14 cellular contexts compared by ENCODE assay signal in genomic region chr3:142150271-142150670, GRCh38. TPM values are rescaled to one million over a fixed set of nuclear protein-coding genes. Genes with fewer than 3 reads are reported as not detected.
DNase-seq lines count a peak whose midpoint lies in the region; ATAC-seq lines count a peak whose summit lies in the region.
"Had no signal": no experiment of that assay in that cellular context is flagged by ENCODE, and none has a peak within 500 bp of the region (broad histone marks: within the 10 kb centered on the region; RNA-seq: fewer than 3 reads in every experiment).

No MANE protein-coding gene starts in this region.

- DNase-seq in stimulated activated naive CD8-positive, alpha-beta T cell treated with anti-CD3 and anti-CD28 coated beads, Interleukin-15, Interleukin-2, amounts not matched to agents 100 U/mL and 50 U/mL, for 24 hours = no peak
- no peak for DNase-seq in activated T-helper 2 cell treated with anti-CD3 and anti-CD28 coated beads, Interferon-gamma antibody, Interleukin-2, Interleukin-4, amounts not matched to agents 10 μg/mL and 5 μg/mL and 100 μg/mL, durations not matched to agents 14 hours and 24 hours and 36 hours (ENCODE audit: low spot score)
- no peak for DNase-seq in natural killer cell treated with Interleukin-12 subunit alpha and Interleukin-12 subunit beta and Interleukin-15 and Interleukin-18, amount 100 ng/mL, for 72 hours (ENCODE audit: low spot score)
- DNase-seq in HuH-7.5 (ENCODE audit: low spot score) (no peak), kidney glomerular epithelial cell (lab: John Stamatoyannopoulos, UW) (no peak), NCI-H1105 treated with DMSO at 0.1 percent for 48 hours (lab: John Stamatoyannopoulos, UW) (no peak)
- DNase-seq: activated CD4-positive, alpha-beta T cell treated with anti-CD3 and anti-CD28 coated beads for 48 hours; activated gamma-delta T cell treated with Interleukin-2 at 50 U/mL for 16 hours; BE2C; effector memory CD4-positive, alpha-beta T cell; KBM-7; NCI-H1436 had no signal

- H3K4me1 Mint-ChIP-seq in stimulated activated naive CD8-positive, alpha-beta T cell treated with anti-CD3 and anti-CD28 coated beads, Interleukin-15, Interleukin-2, amounts not matched to agents 100 ng/mL and 50 ng/mL, for 24 hours (ENCODE audit: low read depth) = peaks cover 22% of the 10 kb centered on the region
- H3K4me1 Mint-ChIP-seq in activated T-helper 2 cell treated with anti-CD3 and anti-CD28 coated beads, Interferon-gamma antibody, Interleukin-2, Interleukin-4, amounts not matched to agents 10 μg/mL and 5 μg/mL and 100 μg/mL, durations not matched to agents 14 hours and 24 hours and 36 hours (ENCODE audit: low read depth) = peaks cover 26% of the 10 kb centered on the region
- H3K4me1 Mint-ChIP-seq in natural killer cell treated with Interleukin-12 subunit alpha and Interleukin-12 subunit beta and Interleukin-15 and Interleukin-18, amount 100 ng/mL, for 72 hours (ENCODE audit: low read depth in 2 of 2) = peaks cover 19 to 25% of the 10 kb centered on the region in 2 donors

- ATAC-seq in stimulated activated naive CD8-positive, alpha-beta T cell treated with anti-CD3 and anti-CD28 coated beads, Interleukin-15, Interleukin-2, amounts not matched to agents 100 U/mL and 50 U/mL, for 24 hours = no peak
- ATAC-seq in natural killer cell treated with Interleukin-12 subunit alpha and Interleukin-12 subunit beta and Interleukin-15 and Interleukin-18, amount 100 ng/mL, for 72 hours = no peak
- no peak for ATAC-seq in HG03457 (IDR thresholded peaks at IDR 0.05; ENCODE audit: unreplicated experiment)

- H3K36me3 Mint-ChIP-seq in stimulated activated naive CD8-positive, alpha-beta T cell treated with anti-CD3 and anti-CD28 coated beads, Interleukin-15, Interleukin-2, amounts not matched to agents 100 ng/mL and 50 ng/mL, for 24 hours (ENCODE audit: low read depth) = no peaks in the 10 kb centered on the region
- H3K36me3 Mint-ChIP-seq in activated T-helper 2 cell treated with anti-CD3 and anti-CD28 coated beads, Interferon-gamma antibody, Interleukin-2, Interleukin-4, amounts not matched to agents 10 μg/mL and 5 μg/mL and 100 μg/mL, durations not matched to agents 14 hours and 24 hours and 36 hours (ENCODE audit: low read depth) = no peaks in the 10 kb centered on the region
- no peaks in the 10 kb centered on the region for H3K36me3 Mint-ChIP-seq in natural killer cell treated with Interleukin-12 subunit alpha and Interleukin-12 subunit beta and Interleukin-15 and Interleukin-18, amount 100 ng/mL, for 72 hours

- intact Hi-C loops in activated T-helper 2 cell treated with anti-CD3 and anti-CD28 coated beads, Interferon-gamma antibody, Interleukin-2, Interleukin-4, amounts not matched to agents 10 μg/mL and 5 μg/mL and 100 μg/mL, durations not matched to agents 14 hours and 24 hours and 36 hours (cut with micrococcal nuclease) = no loop called here

- H3K27ac Mint-ChIP-seq in stimulated activated naive CD8-positive, alpha-beta T cell treated with anti-CD3 and anti-CD28 coated beads, Interleukin-15, Interleukin-2, amounts not matched to agents 100 ng/mL and 50 ng/mL, for 24 hours = no peak overlapping the region
- no peak overlapping the region for H3K27ac Mint-ChIP-seq in activated T-helper 2 cell treated with anti-CD3 and anti-CD28 coated beads, Interferon-gamma antibody, Interleukin-2, Interleukin-4, amounts not matched to agents 10 μg/mL and 5 μg/mL and 100 μg/mL, durations not matched to agents 14 hours and 24 hours and 36 hours
- H3K27ac Mint-ChIP-seq in natural killer cell treated with Interleukin-12 subunit alpha and Interleukin-12 subunit beta and Interleukin-15 and Interleukin-18, amount 100 ng/mL, for 72 hours = peak overlapping the region; percentile 8 to 88

- H3K9me3 Mint-ChIP-seq in stimulated activated naive CD8-positive, alpha-beta T cell treated with anti-CD3 and anti-CD28 coated beads, Interleukin-15, Interleukin-2, amounts not matched to agents 100 ng/mL and 50 ng/mL, for 24 hours = no peaks in the 10 kb centered on the region
- no peaks in the 10 kb centered on the region for H3K9me3 Mint-ChIP-seq in activated T-helper 2 cell treated with anti-CD3 and anti-CD28 coated beads, Interferon-gamma antibody, Interleukin-2, Interleukin-4, amounts not matched to agents 10 μg/mL and 5 μg/mL and 100 μg/mL, durations not matched to agents 14 hours and 24 hours and 36 hours
- no peaks in the 10 kb centered on the region for H3K9me3 Mint-ChIP-seq in natural killer cell treated with Interleukin-12 subunit alpha and Interleukin-12 subunit beta and Interleukin-15 and Interleukin-18, amount 100 ng/mL, for 72 hours

- H3K4me3 Mint-ChIP-seq in stimulated activated naive CD8-positive, alpha-beta T cell treated with anti-CD3 and anti-CD28 coated beads, Interleukin-15, Interleukin-2, amounts not matched to agents 100 ng/mL and 50 ng/mL, for 24 hours = peak overlapping the region; percentile 92
- peak overlapping the region; percentile 84 for H3K4me3 Mint-ChIP-seq in activated T-helper 2 cell treated with anti-CD3 and anti-CD28 coated beads, Interferon-gamma antibody, Interleukin-2, Interleukin-4, amounts not matched to agents 10 μg/mL and 5 μg/mL and 100 μg/mL, durations not matched to agents 14 hours and 24 hours and 36 hours (ENCODE audit: low read depth)
- H3K4me3 Mint-ChIP-seq in natural killer cell treated with Interleukin-12 subunit alpha and Interleukin-12 subunit beta and Interleukin-15 and Interleukin-18, amount 100 ng/mL, for 72 hours = peak overlapping the region; percentile 96

- H3K27me3 Mint-ChIP-seq in stimulated activated naive CD8-positive, alpha-beta T cell treated with anti-CD3 and anti-CD28 coated beads, Interleukin-15, Interleukin-2, amounts not matched to agents 100 ng/mL and 50 ng/mL, for 24 hours = no peaks in the 10 kb centered on the region
- peaks cover 3% of the 10 kb centered on the region for H3K27me3 Mint-ChIP-seq in activated T-helper 2 cell treated with anti-CD3 and anti-CD28 coated beads, Interferon-gamma antibody, Interleukin-2, Interleukin-4, amounts not matched to agents 10 μg/mL and 5 μg/mL and 100 μg/mL, durations not matched to agents 14 hours and 24 hours and 36 hours (ENCODE audit: low read depth)
- H3K27me3 Mint-ChIP-seq in natural killer cell treated with Interleukin-12 subunit alpha and Interleukin-12 subunit beta and Interleukin-15 and Interleukin-18, amount 100 ng/mL, for 72 hours = no peaks in the 10 kb centered on the region

RNA-seq across cellular contexts. Expression of gene TFDP2, which starts 0.9 kb away (rescaled TPM):
- 36.7 and 37.2 TPM in 2 replicates for total RNA-seq in activated T-helper 2 cell treated with anti-CD3 and anti-CD28 coated beads, Interferon-gamma antibody, Interleukin-2, Interleukin-4, amounts not matched to agents 10 μg/mL and 5 μg/mL and 100 μg/mL, durations not matched to agents 14 hours and 24 hours and 36 hours
- total RNA-seq in natural killer cell treated with Interleukin-12 subunit alpha and Interleukin-12 subunit beta and Interleukin-15 and Interleukin-18, amount 100 ng/mL, for 72 hours = 10 to 100 TPM; 37.1 to 47.8 TPM

Comparison
In these comparisons a context has a peak if more than half of its experiments do, and no peak if none do; other contexts are left out.
1. H3K27ac Mint-ChIP-seq: peak in natural killer cell treated with Interleukin-12 subunit alpha and Interleukin-12 subunit beta and Interleukin-15 and Interleukin-18, amount 100 ng/mL, for 72 hours (2 of 2); none in stimulated activated naive CD8-positive, alpha-beta T cell treated with anti-CD3 and anti-CD28 coated beads, Interleukin-15, Interleukin-2, amounts not matched to agents 100 ng/mL and 50 ng/mL, for 24 hours (single experiment) and activated T-helper 2 cell treated with anti-CD3 and anti-CD28 coated beads, Interferon-gamma antibody, Interleukin-2, Interleukin-4, amounts not matched to agents 10 μg/mL and 5 μg/mL and 100 μg/mL, durations not matched to agents 14 hours and 24 hours and 36 hours (single experiment).
2. Peak in every context shown above with its lines, with median percentiles within 50 percentile points of each other: H3K4me3 Mint-ChIP-seq.